In genomic region chrX:136179133-136179532, GRCh38 we compare ENCODE assay signal across 15 cellular contexts. TPM values are rescaled to one million over a fixed set of nuclear protein-coding genes. Genes with fewer than 3 reads are reported as not detected.
DNase-seq lines count a peak whose midpoint lies in the region; ATAC-seq, FAIRE-seq and TF ChIP-seq lines count a peak whose summit lies in the region.
"Had no signal": no experiment of that assay in that cellular context is flagged by ENCODE, and none has a peak within 500 bp of the region (broad histone marks: within the 10 kb centered on the region; RNA-seq: fewer than 3 reads in every experiment).

No MANE protein-coding gene starts in this region.

- intact Hi-C loops in activated naive CD4-positive, alpha-beta T cell treated with anti-CD3 and anti-CD28 coated beads for 36 hours (cut with micrococcal nuclease) = no loop called here

- no peaks in the 10 kb centered on the region for H3K27me3 ChIP-seq in thoracic aorta (replicated peaks; ENCODE audit: insufficient read depth)
- no peaks in the 10 kb centered on the region for H3K27me3 ChIP-seq in Peyer's patch
- no peaks in the 10 kb centered on the region for H3K27me3 ChIP-seq in GM23248 (replicated peaks; ENCODE audit: insufficient read depth)

- H3K9me3 Mint-ChIP-seq in chondrocyte (ENCODE audit: low read depth) (no peaks in the 10 kb centered on the region), osteocyte (ENCODE audit: unreplicated experiment) (peaks cover 6% of the 10 kb centered on the region)
- H3K9me3 Mint-ChIP-seq in activated naive CD4-positive, alpha-beta T cell treated with anti-CD3 and anti-CD28 coated beads for 36 hours = no peaks in the 10 kb centered on the region

- no peak overlapping the region for H3K4me3 Mint-ChIP-seq in chondrocyte (ENCODE audit: unreplicated experiment)
- H3K4me3 Mint-ChIP-seq in osteocyte (ENCODE audit: unreplicated experiment) = no peak overlapping the region
- no peak overlapping the region for H3K4me3 Mint-ChIP-seq in activated naive CD4-positive, alpha-beta T cell treated with anti-CD3 and anti-CD28 coated beads for 36 hours
- H3K4me3 Mint-ChIP-seq: H9 had no signal

- H3K79me2 ChIP-seq in GM23248 (ENCODE audit: insufficient read depth) = no peaks in the 10 kb centered on the region; the same call in 1 of the 2 replicates

- WGBS in GM23248 (ENCODE audit: low coverage in 1 of 2, low lambda C conversion rate in 2 of 2, missing lambda C conversion rate in 2 of 2), 2 experiments = 70 to 73% methylated on average over 4 of the region's 4 CpGs

- H3K27me3 Mint-ChIP-seq in chondrocyte (ENCODE audit: low read depth) (no peaks in the 10 kb centered on the region), osteocyte (ENCODE audit: unreplicated experiment) (no peaks in the 10 kb centered on the region)
- H3K27me3 Mint-ChIP-seq in activated naive CD4-positive, alpha-beta T cell treated with anti-CD3 and anti-CD28 coated beads for 36 hours (ENCODE audit: low read depth) = no peaks in the 10 kb centered on the region

- H3K27ac Mint-ChIP-seq in chondrocyte (ENCODE audit: unreplicated experiment) (peak overlapping the region; percentile 58), osteocyte (ENCODE audit: unreplicated experiment) (peak overlapping the region; percentile 93)
- H3K27ac Mint-ChIP-seq in activated naive CD4-positive, alpha-beta T cell treated with anti-CD3 and anti-CD28 coated beads for 36 hours = no peak overlapping the region
- H3K27ac Mint-ChIP-seq: H9 had no signal

- CTCF ChIA-PET in activated naive CD4-positive, alpha-beta T cell treated with anti-CD3 and anti-CD28 coated beads for 36 hours (lab: Charles Lee) = interaction anchor here (0.6 kb wide), 1 partner anchor 10 kb away, joined by 6 read pairs; no protein-coding TSS in a partner anchor

- no peak overlapping the region for H3K4me2 ChIP-seq in GM23248 (ENCODE audit: unreplicated experiment)

- in situ Hi-C loops in GM23248 (cut with MboI) = no loop called here

- H3K36me3 ChIP-seq in thoracic aorta (no peaks in the 10 kb centered on the region), Peyer's patch (no peaks in the 10 kb centered on the region), GM23248 (ENCODE audit: low read depth) (no peaks in the 10 kb centered on the region)

- peaks cover 94% of the 10 kb centered on the region for H3K4me1 Mint-ChIP-seq in chondrocyte (ENCODE audit: low read depth)
- H3K4me1 Mint-ChIP-seq in osteocyte (ENCODE audit: unreplicated experiment) = peaks cover 86% of the 10 kb centered on the region
- H3K4me1 Mint-ChIP-seq in activated naive CD4-positive, alpha-beta T cell treated with anti-CD3 and anti-CD28 coated beads for 36 hours (ENCODE audit: low read depth) = no peaks in the 10 kb centered on the region
- H3K4me1 Mint-ChIP-seq: H9 had no signal

- H3K36me3 Mint-ChIP-seq in chondrocyte (ENCODE audit: low read depth) (peaks cover 6% of the 10 kb centered on the region), osteocyte (ENCODE audit: unreplicated experiment) (peaks cover 38% of the 10 kb centered on the region)
- H3K36me3 Mint-ChIP-seq in activated naive CD4-positive, alpha-beta T cell treated with anti-CD3 and anti-CD28 coated beads for 36 hours (ENCODE audit: low read depth) = no peaks in the 10 kb centered on the region

- H3K4me3 ChIP-seq in thoracic aorta (no peak overlapping the region), Peyer's patch (no peak overlapping the region), GM23248 (no peak overlapping the region)
- H3K4me3 ChIP-seq: GM12878 had no signal

- no peaks in the 10 kb centered on the region for H3K9me2 ChIP-seq in GM23248 (ENCODE audit: insufficient read depth)

- H3F3A ChIP-seq in GM23248 (ENCODE audit: insufficient read depth) = peaks cover 23% of the 10 kb centered on the region

- peak; percentile 79 for FAIRE-seq in GM19239 (lab: Jason Lieb, UNC)
- FAIRE-seq: GM12878 had no signal

- H4K20me1 ChIP-seq in GM23248 (ENCODE audit: insufficient read depth) = no peaks in the 10 kb centered on the region

- ATAC-seq in thoracic aorta (ENCODE audit: insufficient number of reproducible peaks, low FRiP score, low read depth) = no peak
- ATAC-seq: GM12878 had no signal

- H3K9me3 ChIP-seq in thoracic aorta (no peaks in the 10 kb centered on the region), Peyer's patch (no peaks in the 10 kb centered on the region), GM23248 (ENCODE audit: low read depth) (no peaks in the 10 kb centered on the region)

- TF ChIP-seq POLR2A in Peyer's patch (IDR thresholded peaks at IDR 0.05) = no peak

- no peak for TF ChIP-seq CTCF in chondrocyte (IDR thresholded peaks at IDR 0.05)
- no peak for TF ChIP-seq CTCF in osteocyte (IDR thresholded peaks at IDR 0.05)
- no peak for TF ChIP-seq CTCF in thoracic aorta (IDR thresholded peaks at IDR 0.05)
- TF ChIP-seq CTCF in Peyer's patch (IDR thresholded peaks at IDR 0.05) = no peak

- H3K27ac ChIP-seq in thoracic aorta = peak overlapping the region; percentile 56 to 97
- peak overlapping the region in 2 of 4 donors; percentile 8 to 80 for H3K27ac ChIP-seq in Peyer's patch
- H3K27ac ChIP-seq in GM23248 = no peak overlapping the region

- no peak overlapping the region for H2AFZ ChIP-seq in GM23248

- peaks cover 28 to 89% of the 10 kb centered on the region in 2 donors for H3K4me1 ChIP-seq in thoracic aorta (ENCODE audit: control insufficient read depth in 1 of 2, low read depth in 2 of 2)
- H3K4me1 ChIP-seq in Peyer's patch = peaks cover 0 to 6% (median 0%) of the 10 kb centered on the region in 4 donors
- H3K4me1 ChIP-seq in GM23248 (ENCODE audit: insufficient read depth) = peaks cover 38% of the 10 kb centered on the region

- H3K9ac ChIP-seq in GM23248 = no peak overlapping the region

- DNase-seq in GM19239 (ENCODE audit: insufficient read length, low spot score) = no peak
- no peak for DNase-seq in chondrocyte (ENCODE audit: low spot score)
- DNase-seq in osteocyte (ENCODE audit: extremely low spot score, unreplicated experiment) = no peak
- no peak for DNase-seq in thoracic aorta (ENCODE audit: low spot score)
- no peak for DNase-seq in Peyer's patch
- DNase-seq in activated naive CD4-positive, alpha-beta T cell treated with anti-CD3 and anti-CD28 coated beads for 36 hours = no peak
- no peak for DNase-seq in GM23248
- DNase-seq: C1 segment of cervical spinal cord, DMS79 treated with DMSO at 0.1 percent for 48 hours, H9, KG1, NCI-H1436, NCI-H2029, NCI-H774 had no signal

RNA-seq across cellular contexts. Expression of gene FHL1, which starts 31.8 kb away (rescaled TPM):
- 744 to 1,032 TPM (median 1,007 TPM) in 3 replicates for total RNA-seq in chondrocyte
- total RNA-seq in osteocyte = 1,613 and 1,725 TPM in 2 replicates
- total RNA-seq in thoracic aorta = 1,000 to 10,000 TPM; 1,134 to 3,147 TPM
- total RNA-seq in Peyer's patch = 100 to 1,000 TPM in 2 of 4 donors, 10 to 100 TPM in 2; 33.8 to 302 (median 120) TPM
- total RNA-seq in activated naive CD4-positive, alpha-beta T cell treated with anti-CD3 and anti-CD28 coated beads for 36 hours = 10 to 100 TPM; 17.7 to 20.5 TPM
- total RNA-seq in GM23248 (2014; rRNA removed; shearing (Covaris generic)) = 57.5 and 63.2 TPM in 2 replicates
- 55.1 and 55.8 TPM in 2 replicates for polyA plus RNA-seq in GM23248 (2016; fragmentation: Nextera tagmentation; extraction: Ambion mirVana)
